Comparison of ENCODE assay signal across 8 cellular contexts in genomic region chr13:76016799-76017198, GRCh38.
DNase-seq lines count a peak whose midpoint lies in the region; ATAC-seq and TF ChIP-seq lines count a peak whose summit lies in the region.

No MANE protein-coding gene starts in this region.

- DNase-seq in activated naive CD4-positive, alpha-beta T cell treated with anti-CD3 and anti-CD28 coated beads, Interleukin-2, amount 50 U/mL, for 72 hours (ENCODE audit: low spot score in 2 of 2) = peak in 1 of 2 donors; percentile 26
- DNase-seq in activated naive CD4-positive, alpha-beta T cell treated with anti-CD3 and anti-CD28 coated beads, Interleukin-2, amount 50 U/mL, for 16 hours = no peak
- DNase-seq in HPDE6-E6E7 (ENCODE audit: extremely low spot score) (peak; percentile 9), WERI-Rb-1 (peak; percentile 27), iPS-NIHi11 (ENCODE audit: low spot score) (peak; percentile 47), epidermal melanocyte (ENCODE audit: insufficient read length, low spot score) (no peak)
- no peak for DNase-seq in activated CD4-positive, CD25-positive, alpha-beta regulatory T cell treated with anti-CD3 and anti-CD28 coated beads, Interleukin-2, amount 50 U/mL, for 72 hours

- peak; percentile 46 to 64 for ATAC-seq in activated naive CD4-positive, alpha-beta T cell treated with anti-CD3 and anti-CD28 coated beads, Interleukin-2, amount 50 U/mL, for 72 hours
- peak; percentile 75 for ATAC-seq in GM21576 (IDR thresholded peaks at IDR 0.05; ENCODE audit: unreplicated experiment)

- H3K27me3 ChIP-seq in WERI-Rb-1 (ENCODE audit: insufficient read depth, low read depth, severe bottlenecking) = no peaks in the 10 kb centered on the region

- no peak overlapping the region for H3K27ac ChIP-seq in WERI-Rb-1

- no peak overlapping the region for H3K4me3 ChIP-seq in WERI-Rb-1 (ENCODE audit: low read depth, low read length)

- H3K36me3 Mint-ChIP-seq in activated naive CD4-positive, alpha-beta T cell treated with anti-CD3 and anti-CD28 coated beads, Interleukin-2, amount 50 U/mL, for 72 hours = no peaks in the 10 kb centered on the region

- H3K9me3 Mint-ChIP-seq in activated naive CD4-positive, alpha-beta T cell treated with anti-CD3 and anti-CD28 coated beads, Interleukin-2, amount 50 U/mL, for 72 hours = no peaks in the 10 kb centered on the region

- peak; percentile 43; the same call in 1 of the 2 replicates for TF ChIP-seq CTCF in WERI-Rb-1 (IDR thresholded peaks at IDR 0.05; ENCODE audit: low read depth, low read length)

- no peak overlapping the region for H3K27ac Mint-ChIP-seq in activated naive CD4-positive, alpha-beta T cell treated with anti-CD3 and anti-CD28 coated beads, Interleukin-2, amount 50 U/mL, for 72 hours

- no peaks in the 10 kb centered on the region for H3K9me3 ChIP-seq in WERI-Rb-1 (ENCODE audit: severe bottlenecking)

- no peaks in the 10 kb centered on the region for H3K36me3 ChIP-seq in WERI-Rb-1

Comparison
In these comparisons a context has a peak if more than half of its experiments do, and no peak if none do; other contexts are left out.
1. DNase-seq: peak in HPDE6-E6E7 (single experiment), WERI-Rb-1 (single experiment) and iPS-NIHi11 (single experiment); none in activated naive CD4-positive, alpha-beta T cell treated with anti-CD3 and anti-CD28 coated beads, Interleukin-2, amount 50 U/mL, for 16 hours (single experiment), epidermal melanocyte (single experiment) and activated CD4-positive, CD25-positive, alpha-beta regulatory T cell treated with anti-CD3 and anti-CD28 coated beads, Interleukin-2, amount 50 U/mL, for 72 hours (single experiment).